ENCODE assay signal across 9 cellular contexts in genomic region chr6:35024601-35025054, GRCh38.
A peak's percentile ranks its signal among the peaks of the same experiment; 100 is the strongest.
DNase-seq lines count a peak whose midpoint lies in the region; ATAC-seq, FAIRE-seq and TF ChIP-seq lines count a peak whose summit lies in the region.
"Had no signal": no experiment of that assay in that cellular context is flagged by ENCODE, and none has a peak within 500 bp of the region (broad histone marks: within the 10 kb centered on the region; RNA-seq: fewer than 3 reads in every experiment).

No MANE protein-coding gene starts in this region.

- H3K79me2 ChIP-seq in neural cell (replicated peaks; ENCODE audit: insufficient read depth, low read length) = no peaks in the 10 kb centered on the region

- no peak for ATAC-seq in activated CD4-positive, CD25-positive, alpha-beta regulatory T cell treated with anti-CD3 and anti-CD28 coated beads, Interleukin-2, amount 50 U/mL, for 24 hours
- no peak for ATAC-seq in HG02678 (IDR thresholded peaks at IDR 0.05; ENCODE audit: unreplicated experiment)

- H3K9me3 Mint-ChIP-seq in T-helper 2 cell treated with Interferon-gamma antibody and Interleukin-4, amounts not matched to agents 5 μg/mL and 100 μg/mL, for 36 hours = no peaks in the 10 kb centered on the region

- no peak for TF ChIP-seq POLR2A in H54 (IDR thresholded peaks at IDR 0.05; ENCODE audit: low read depth, low read length)
- no peak for TF ChIP-seq POLR2A in erythroblast (IDR thresholded peaks at IDR 0.05; ENCODE audit: low read length)

- no peaks in the 10 kb centered on the region for H3K9me2 ChIP-seq in neural cell (ENCODE audit: insufficient read depth, low read length)

- TF ChIP-seq EP300 in neural cell (conservative IDR thresholded peaks at IDR 0.05; ENCODE audit: poor library complexity, severe bottlenecking) = no peak

- H3K9ac ChIP-seq in neural cell (ENCODE audit: low read length) = peak overlapping the region; percentile 45

- DNase-seq in H54 (ENCODE audit: insufficient read length, low spot score) (peak; percentile 49), NCI-H526 treated with DMSO at 0.1 percent for 48 hours (lab: John Stamatoyannopoulos, UW) (peak; percentile 10), erythroblast (lab: John Stamatoyannopoulos, UW) (peak; percentile 52 to 64), hepatic stellate cell (ENCODE audit: low spot score) (no peak)
- no peak for DNase-seq in T-helper 2 cell treated with Interferon-gamma antibody and Interleukin-4, amounts not matched to agents 5 μg/mL and 100 μg/mL, for 36 hours (ENCODE audit: low spot score)

- TF ChIP-seq RAD21 in neural cell (conservative IDR thresholded peaks at IDR 0.05) = no peak

- FAIRE-seq in H54 (lab: Jason Lieb, UNC) = peak; percentile 97
- FAIRE-seq: colon had no signal

- no peak overlapping the region for H3K27ac Mint-ChIP-seq in T-helper 2 cell treated with Interferon-gamma antibody and Interleukin-4, amounts not matched to agents 5 μg/mL and 100 μg/mL, for 36 hours

- no peaks in the 10 kb centered on the region for H3K27me3 Mint-ChIP-seq in T-helper 2 cell treated with Interferon-gamma antibody and Interleukin-4, amounts not matched to agents 5 μg/mL and 100 μg/mL, for 36 hours (ENCODE audit: low read depth)

- H3K27ac ChIP-seq in neural cell (ENCODE audit: low read length) = peak overlapping the region; percentile 50

- no peaks in the 10 kb centered on the region for H3K36me3 Mint-ChIP-seq in T-helper 2 cell treated with Interferon-gamma antibody and Interleukin-4, amounts not matched to agents 5 μg/mL and 100 μg/mL, for 36 hours (ENCODE audit: low read depth)

- H3K9me3 ChIP-seq in neural cell (ENCODE audit: low read length) = no peaks in the 10 kb centered on the region

- H3K4me2 ChIP-seq in neural cell (ENCODE audit: low read length) = peak overlapping the region; percentile 3

- H2AFZ ChIP-seq in neural cell (ENCODE audit: low read depth, low read length) = peak overlapping the region; percentile 57

- H3K4me3 ChIP-seq in neural cell (ENCODE audit: low read length) = peak overlapping the region; percentile 22

- no peaks in the 10 kb centered on the region for H3K4me1 Mint-ChIP-seq in T-helper 2 cell treated with Interferon-gamma antibody and Interleukin-4, amounts not matched to agents 5 μg/mL and 100 μg/mL, for 36 hours (ENCODE audit: low read depth)

- no peaks in the 10 kb centered on the region for H3F3A ChIP-seq in neural cell (ENCODE audit: insufficient read depth, low read length, poor library complexity, severe bottlenecking)

- no peaks in the 10 kb centered on the region for H4K20me1 ChIP-seq in neural cell (ENCODE audit: insufficient read depth)

- no peak overlapping the region for H3K4me3 Mint-ChIP-seq in T-helper 2 cell treated with Interferon-gamma antibody and Interleukin-4, amounts not matched to agents 5 μg/mL and 100 μg/mL, for 36 hours

- no peaks in the 10 kb centered on the region for H3K27me3 ChIP-seq in neural cell (ENCODE audit: insufficient read depth, low read depth, low read length)

- no peaks in the 10 kb centered on the region for H3K36me3 ChIP-seq in neural cell (ENCODE audit: insufficient read depth, low read length)

- TF ChIP-seq CTCF in neural cell (IDR thresholded peaks at IDR 0.05; ENCODE audit: poor library complexity, severe bottlenecking) = no peak

TF ChIP-seq in neural cell, 6 proteins besides CTCF, POLR2A, EP300 and RAD21:
- TF ChIP-seq POLR2AphosphoS5 (IDR thresholded peaks at IDR 0.05) (peak; percentile 48), EZH2 (IDR thresholded peaks at IDR 0.05; ENCODE audit: borderline replicate concordance, insufficient read depth, low read length, poor library complexity, severe bottlenecking) (no peak), TAF1 (IDR thresholded peaks at IDR 0.05; ENCODE audit: low read depth) (peak; percentile 42), SMC3 (conservative IDR thresholded peaks at IDR 0.05; ENCODE audit: poor library complexity) (peak; percentile 10)
TF ChIP-seq in neural cell: peak in this region for 3.

Comparison
In these comparisons a context has a peak if more than half of its experiments do, and no peak if none do; other contexts are left out.
1. DNase-seq: peak in H54 (single experiment), NCI-H526 treated with DMSO at 0.1 percent for 48 hours (single experiment) and erythroblast (2 of 2); none in T-helper 2 cell treated with Interferon-gamma antibody and Interleukin-4, amounts not matched to agents 5 μg/mL and 100 μg/mL, for 36 hours (single experiment) and hepatic stellate cell (single experiment).